11 cellular contexts compared by ENCODE assay signal in genomic region chr19:38790507-38791403, GRCh38. TPM values are rescaled to one million over a fixed set of nuclear protein-coding genes. Genes with fewer than 3 reads are reported as not detected.
DNase-seq lines count a peak whose midpoint lies in the region; ATAC-seq, FAIRE-seq and TF ChIP-seq lines count a peak whose summit lies in the region.
"Not testable (repeated sequence)": the region's sequence is repeated elsewhere in the genome, so short reads cannot be mapped to it uniquely, and the experiment has no call there.
"Had no signal": no experiment of that assay in that cellular context is flagged by ENCODE, and none has a peak within 500 bp of the region (broad histone marks: within the 10 kb centered on the region; RNA-seq: fewer than 3 reads in every experiment).

No MANE protein-coding gene starts in this region.

- H3F3A ChIP-seq in DOHH2 (ENCODE audit: control insufficient read depth, insufficient read depth) = not testable (repeated sequence)

- TF ChIP-seq EP300 in esophagus muscularis mucosa (IDR thresholded peaks at IDR 0.05); sigmoid colon (IDR thresholded peaks at IDR 0.05): not testable (repeated sequence)

- H3K4me3 ChIP-seq in DOHH2 (ENCODE audit: low read length) (0 out of 2 replicates have a peak overlapping the region, but pooled peaks have one; percentile 32), bronchial epithelial cell (ENCODE audit: low read depth, low read length) (peak overlapping the region; percentile 42), esophagus muscularis mucosa (peak overlapping the region in 3 of 4 donors; percentile 29 to 54 (median 40)), sigmoid colon (peak overlapping the region in 2 of 4 donors; percentile 25 to 32)
- peak overlapping the region; percentile 32 for H3K4me3 ChIP-seq in Jurkat, Clone E6-1 (ENCODE audit: low read length)
- not testable (repeated sequence) for H3K4me3 ChIP-seq in left lung

- 80% methylated on average over 1 of the region's 49 CpGs for WGBS in esophagus muscularis mucosa
- 61 to 67% methylated on average over 16 to 19 of the region's 49 CpGs for WGBS in sigmoid colon, 2 donors

- H3K9me3 ChIP-seq in DOHH2 (ENCODE audit: control insufficient read depth, insufficient read depth, low read length); esophagus muscularis mucosa; left lung; sigmoid colon: not testable (repeated sequence)

- H3K36me3 ChIP-seq in DOHH2 (ENCODE audit: control insufficient read depth, low read length); bronchial epithelial cell (ENCODE audit: control insufficient read depth, insufficient read depth, low read length); esophagus muscularis mucosa; left lung; sigmoid colon: not testable (repeated sequence)

- TF ChIP-seq POLR2A in esophagus muscularis mucosa (IDR thresholded peaks at IDR 0.05; ENCODE audit: low read depth); sigmoid colon (IDR thresholded peaks at IDR 0.05): not testable (repeated sequence)

- H3K4me1 ChIP-seq in DOHH2 (ENCODE audit: control insufficient read depth, low read length) = peaks cover 16% of the 10 kb centered on the region
- not testable (repeated sequence) for H3K4me1 ChIP-seq in esophagus muscularis mucosa, left lung, sigmoid colon

- DNase-seq in Jurkat, Clone E6-1 (ENCODE audit: low read depth, low spot score); bronchial epithelial cell (ENCODE audit: low read depth); esophagus muscularis mucosa (ENCODE audit: extremely low spot score); left cardiac atrium; left lung; urothelium cell line (ENCODE audit: low spot score): not testable (repeated sequence)
- DNase-seq in sigmoid colon = peak; percentile 25

- peak; percentile 91 for FAIRE-seq in bronchial epithelial cell (lab: Jason Lieb, UNC)
- peak; percentile 9 for FAIRE-seq in urothelium cell line (lab: Jason Lieb, UNC)

- not testable (repeated sequence) for H3K9me2 ChIP-seq in DOHH2 (replicated peaks; ENCODE audit: control insufficient read depth, low read length)

- intact Hi-C loops in esophagus muscularis mucosa (cut with DNase I); left cardiac atrium (cut with DNase I); left lung (cut with DNase I); sigmoid colon (cut with DNase I): not testable (repeated sequence)

- H3K4me2 ChIP-seq in DOHH2 (ENCODE audit: low read length) = peak overlapping the region; percentile 36; the same call in 1 of the 2 replicates

- not testable (repeated sequence) for H3K27ac ChIP-seq in DOHH2 (ENCODE audit: low read depth, low read length); esophagus muscularis mucosa (replicated peaks in 1 of 4); left lung; sigmoid colon

- H3K79me2 ChIP-seq in DOHH2 (ENCODE audit: control insufficient read depth, low read length) = not testable (repeated sequence)

- not testable (repeated sequence) for H4K20me1 ChIP-seq in DOHH2 (ENCODE audit: control insufficient read depth, insufficient read depth, low read depth, low read length)

- ATAC-seq in left cardiac atrium = peak; percentile 1 to 17
- peak; percentile 20 for ATAC-seq in left lung

- not testable (repeated sequence) for H3K27me3 ChIP-seq in DOHH2 (ENCODE audit: control insufficient read depth, low read length); bronchial epithelial cell (ENCODE audit: control insufficient read depth, insufficient read depth, low read length); esophagus muscularis mucosa; left lung; sigmoid colon

- not testable (repeated sequence) for TF ChIP-seq CTCF in DOHH2 (IDR thresholded peaks at IDR 0.05; ENCODE audit: low read depth, low read length, poor library complexity, severe bottlenecking); bronchial epithelial cell (IDR thresholded peaks at IDR 0.05; ENCODE audit: insufficient read depth, low read length, severe bottlenecking); esophagus muscularis mucosa (IDR thresholded peaks at IDR 0.05); left lung (IDR thresholded peaks at IDR 0.05); sigmoid colon (IDR thresholded peaks at IDR 0.05)

RNA-seq across cellular contexts. Expression of gene LGALS7B, which starts 1.8 kb away (rescaled TPM):
- polyA plus RNA-seq in Jurkat, Clone E6-1 (2012; ENCODE audit: insufficient read depth, insufficient read length) = not detected
- 1,636 and 4,049 TPM in 2 replicates for total RNA-seq in bronchial epithelial cell
- not detected for total RNA-seq in esophagus muscularis mucosa
- total RNA-seq in left cardiac atrium = not detected
- total RNA-seq in left lung = not detected
- total RNA-seq in sigmoid colon = 1 to 10 TPM in 1 of 4 donors, not detected in 3; 3.0 TPM
- polyA plus RNA-seq in sigmoid colon = 1 to 10 TPM in 1 of 3 donors, not detected in 2; 1.2 TPM
- total RNA-seq: A172; CD8-positive, alpha-beta memory T cell; HT-29 had no signal
- polyA plus RNA-seq: CD8-positive, alpha-beta memory T cell had no signal

RNA-seq across cellular contexts. Expression of gene LGALS7, which starts 17.4 kb away (rescaled TPM):
- polyA plus RNA-seq in Jurkat, Clone E6-1 (2012; ENCODE audit: insufficient read depth, insufficient read length) = not detected
- total RNA-seq in bronchial epithelial cell (11.3 and 406 TPM in 2 replicates), esophagus muscularis mucosa (not detected), left cardiac atrium (not detected), left lung (1 to 10 TPM in 1 of 2 donors, not detected in 1; 1.4 TPM), sigmoid colon (not detected)
- not detected for polyA plus RNA-seq in sigmoid colon
- total RNA-seq: A172; CD8-positive, alpha-beta memory T cell had no signal
- polyA plus RNA-seq: CD8-positive, alpha-beta memory T cell had no signal

RNA-seq across cellular contexts. Expression of gene LGALS4, which starts 22.0 kb away (rescaled TPM):
- 2.3 TPM for polyA plus RNA-seq in Jurkat, Clone E6-1 (2012; ENCODE audit: insufficient read depth, insufficient read length)
- 0.64 and 1.1 TPM in 2 replicates for total RNA-seq in bronchial epithelial cell
- total RNA-seq in esophagus muscularis mucosa = 1 to 10 TPM in 1 of 4 donors, under 1 TPM in 2, not detected in 1; 0.42 to 2.9 (median 0.50) TPM
- total RNA-seq in left cardiac atrium = 1 to 10 TPM in 1 of 2 donors, under 1 TPM in 1; 0.85 to 1.4 TPM
- 1 to 10 TPM in 1 of 2 donors, under 1 TPM in 1; 0.64 to 1.5 TPM for total RNA-seq in left lung
- total RNA-seq in sigmoid colon = 10 to 100 TPM in 1 of 4 donors, 1 to 10 TPM in 2, under 1 TPM in 1; 0.33 to 13.2 (median 4.4) TPM
- polyA plus RNA-seq in sigmoid colon = 1,000 to 10,000 TPM; 2,620 to 9,832 (median 7,672) TPM
- total RNA-seq: A172 had no signal

RNA-seq across cellular contexts. Expression of gene ECH1, which starts 40.8 kb away (rescaled TPM):
- 301 TPM for polyA plus RNA-seq in Jurkat, Clone E6-1 (2012; ENCODE audit: insufficient read depth, insufficient read length)
- 44.5 and 51.1 TPM in 2 replicates for total RNA-seq in bronchial epithelial cell
- total RNA-seq in esophagus muscularis mucosa = 100 to 1,000 TPM; 117 to 188 (median 155) TPM
- total RNA-seq in left cardiac atrium = 100 to 1,000 TPM; 449 to 630 TPM
- 100 to 1,000 TPM; 154 to 185 TPM for total RNA-seq in left lung
- 100 to 1,000 TPM in 3 of 4 donors, 10 to 100 TPM in 1; 99.5 to 149 (median 120) TPM for total RNA-seq in sigmoid colon
- 100 to 1,000 TPM; 348 to 548 (median 422) TPM for polyA plus RNA-seq in sigmoid colon

RNA-seq across cellular contexts. Expression of gene CAPN12, which starts 46.5 kb away (rescaled TPM):
- 1.8 TPM for polyA plus RNA-seq in Jurkat, Clone E6-1 (2012; ENCODE audit: insufficient read depth, insufficient read length)
- total RNA-seq in bronchial epithelial cell = 6.6 and 6.8 TPM in 2 replicates
- 1 to 10 TPM in 3 of 4 donors, under 1 TPM in 1; 0.83 to 2.1 (median 1.6) TPM for total RNA-seq in esophagus muscularis mucosa
- under 1 TPM; 0.77 to 0.81 TPM for total RNA-seq in left cardiac atrium
- total RNA-seq in left lung = 1 to 10 TPM; 1.7 to 4.5 TPM
- 1 to 10 TPM in 1 of 4 donors, under 1 TPM in 2, not detected in 1; 0.33 to 3.0 (median 0.54) TPM for total RNA-seq in sigmoid colon
- 10 to 100 TPM in 1 of 3 donors, 1 to 10 TPM in 2; 5.3 to 14.3 (median 6.0) TPM for polyA plus RNA-seq in sigmoid colon
- total RNA-seq: A172 had no signal

Comparison
In these comparisons a context has a peak if more than half of its experiments do, and no peak if none do; other contexts are left out.
1. RNA of gene LGALS7B, which starts 1.8 kb away (total RNA-seq): 1,636 to 4,049 TPM in bronchial epithelial cell; not detected in left lung, not detected in esophagus muscularis mucosa, not detected in left cardiac atrium and 3.0 TPM in sigmoid colon; every median in the first group is over 100 times any median in the second.